Comparison of ENCODE assay signal across 8 cellular contexts in the genomic region with DNA sequence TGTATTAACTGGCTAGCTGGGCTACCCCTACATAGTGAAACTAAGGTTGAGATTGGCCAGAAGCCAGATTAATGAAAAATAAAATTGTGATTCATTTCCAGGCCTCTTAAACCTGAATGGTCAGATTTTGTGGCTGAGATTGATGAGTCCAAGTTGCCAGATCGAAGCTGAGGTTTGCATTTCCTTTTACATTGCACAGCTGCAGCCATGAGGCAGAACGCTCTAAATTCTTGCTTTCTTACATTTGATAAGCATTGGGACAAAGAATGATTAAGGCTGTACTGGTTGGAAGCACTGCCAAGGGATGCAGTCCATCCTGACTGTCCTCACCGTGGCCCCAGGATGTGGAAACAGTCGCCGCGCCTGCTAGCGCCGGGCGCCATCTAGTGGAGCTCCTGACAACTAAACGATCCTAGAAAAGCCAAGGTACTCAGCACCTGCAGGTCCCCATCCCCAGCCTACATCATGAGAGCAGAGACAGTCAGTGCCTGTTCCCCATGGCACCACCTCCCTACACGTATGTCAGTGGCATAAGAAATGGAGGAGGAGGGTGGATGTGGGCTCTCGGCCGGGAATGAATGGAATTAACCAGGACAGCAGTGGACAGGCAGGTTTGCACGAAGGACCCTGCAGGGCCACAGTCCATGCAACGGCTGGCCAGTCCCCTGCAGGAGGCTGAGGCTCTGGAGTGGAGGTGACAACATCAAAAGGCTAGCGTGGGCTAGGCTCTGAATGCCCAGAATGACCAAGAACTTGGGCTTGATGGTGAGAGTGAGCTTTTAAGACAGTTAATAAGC. TPM values are rescaled to one million over a fixed set of nuclear protein-coding genes. Genes with fewer than 3 reads are reported as not detected.
DNase-seq lines count a peak whose midpoint lies in the region; ATAC-seq and TF ChIP-seq lines count a peak whose summit lies in the region.

No MANE protein-coding gene starts in this region.

- H3K36me3 ChIP-seq in GM23248 (ENCODE audit: low read depth) = peaks cover 64% of the 10 kb centered on the region

- H3K4me3 ChIP-seq in AG10803 (ENCODE audit: low read length) = no peak overlapping the region
- H3K4me3 ChIP-seq in GM23248 = no peak overlapping the region

- peaks cover 86% of the 10 kb centered on the region for H3F3A ChIP-seq in GM23248 (ENCODE audit: insufficient read depth)

- WGBS in GM23248 (ENCODE audit: low coverage in 1 of 2, low lambda C conversion rate in 2 of 2, missing lambda C conversion rate in 2 of 2), 2 experiments = 13 to 16% methylated on average over 16 of the region's 16 CpGs

- peaks cover 99% of the 10 kb centered on the region for H3K79me2 ChIP-seq in GM23248 (ENCODE audit: insufficient read depth)

- H3K9me2 ChIP-seq in GM23248 (ENCODE audit: insufficient read depth) = no peaks in the 10 kb centered on the region

- in situ Hi-C loops in GM23248 (cut with MboI) = loop anchor here (5.0 kb wide), 1 partner anchor 450 kb away; no protein-coding TSS in a partner anchor

- ATAC-seq in activated CD4-positive, CD25-positive, alpha-beta regulatory T cell treated with anti-CD3 and anti-CD28 coated beads, Interleukin-2, amount 50 U/mL, for 24 hours = peak; percentile 63 to 64
- ATAC-seq in left lobe of liver (peak; percentile 90), GM18505 (IDR thresholded peaks at IDR 0.05; ENCODE audit: unreplicated experiment) (no peak)

- no peaks in the 10 kb centered on the region for H3K9me3 ChIP-seq in GM23248 (ENCODE audit: low read depth)

- TF ChIP-seq POLR2A in GM18505 (IDR thresholded peaks at IDR 0.05; ENCODE audit: borderline replicate concordance, extremely low read depth, insufficient read depth, insufficient read length) = no peak

- TF ChIP-seq CTCF in AG10803 (conservative IDR thresholded peaks at IDR 0.05; ENCODE audit: low read length) = peak; percentile 87

- H2AFZ ChIP-seq in GM23248 = no peak overlapping the region

- peak overlapping the region; percentile 30 for H3K4me2 ChIP-seq in GM23248 (ENCODE audit: unreplicated experiment)

- no peaks in the 10 kb centered on the region for H3K27me3 ChIP-seq in GM23248 (replicated peaks; ENCODE audit: insufficient read depth)

- peak overlapping the region; percentile 43 for H3K27ac ChIP-seq in GM23248
- no peak overlapping the region for H3K27ac ChIP-seq in caudate nucleus (ENCODE audit: low read depth, low read length)

- H3K9ac ChIP-seq in GM23248 = peak overlapping the region; percentile 12; the same call in 1 of the 2 replicates

- peak; percentile 82 for DNase-seq in AG10803 (ENCODE audit: low read depth)
- peak; percentile 96 for DNase-seq in GM23248
- DNase-seq in NCI-H2196 treated with DMSO at 0.1 percent for 48 hours (lab: John Stamatoyannopoulos, UW; ENCODE audit: unreplicated experiment) = peak; percentile 82
- peak in 58 of 61 donors; percentile 6 to 81 (median 61) for DNase-seq in caudate nucleus (lab: John Stamatoyannopoulos, UW)
- peak; percentile 82 for DNase-seq in left lobe of liver (ENCODE audit: low spot score)
- DNase-seq in stimulated activated CD4-positive, alpha-beta T cell treated with anti-CD3 and anti-CD28 coated beads, Interleukin-2, amount 100 ng/mL, for 48 hours = peak; percentile 58 to 63

- peaks cover 29% of the 10 kb centered on the region for H4K20me1 ChIP-seq in GM23248 (ENCODE audit: insufficient read depth)

- peaks cover 11% of the 10 kb centered on the region for H3K4me1 ChIP-seq in GM23248 (ENCODE audit: insufficient read depth)

RNA-seq across cellular contexts. Expression of gene PXDC1, which starts 19.0 kb away (rescaled TPM):
- total RNA-seq in GM23248 (2014; rRNA removed; shearing (Covaris generic)) = 167 and 192 TPM in 2 replicates
- polyA plus RNA-seq in GM23248 (2016; fragmentation: Nextera tagmentation; extraction: Ambion mirVana) = 122 and 135 TPM in 2 replicates
- total RNA-seq in left lobe of liver = 55.8 TPM
